ENCODE assay signal across 8 cellular contexts in the genomic region with DNA sequence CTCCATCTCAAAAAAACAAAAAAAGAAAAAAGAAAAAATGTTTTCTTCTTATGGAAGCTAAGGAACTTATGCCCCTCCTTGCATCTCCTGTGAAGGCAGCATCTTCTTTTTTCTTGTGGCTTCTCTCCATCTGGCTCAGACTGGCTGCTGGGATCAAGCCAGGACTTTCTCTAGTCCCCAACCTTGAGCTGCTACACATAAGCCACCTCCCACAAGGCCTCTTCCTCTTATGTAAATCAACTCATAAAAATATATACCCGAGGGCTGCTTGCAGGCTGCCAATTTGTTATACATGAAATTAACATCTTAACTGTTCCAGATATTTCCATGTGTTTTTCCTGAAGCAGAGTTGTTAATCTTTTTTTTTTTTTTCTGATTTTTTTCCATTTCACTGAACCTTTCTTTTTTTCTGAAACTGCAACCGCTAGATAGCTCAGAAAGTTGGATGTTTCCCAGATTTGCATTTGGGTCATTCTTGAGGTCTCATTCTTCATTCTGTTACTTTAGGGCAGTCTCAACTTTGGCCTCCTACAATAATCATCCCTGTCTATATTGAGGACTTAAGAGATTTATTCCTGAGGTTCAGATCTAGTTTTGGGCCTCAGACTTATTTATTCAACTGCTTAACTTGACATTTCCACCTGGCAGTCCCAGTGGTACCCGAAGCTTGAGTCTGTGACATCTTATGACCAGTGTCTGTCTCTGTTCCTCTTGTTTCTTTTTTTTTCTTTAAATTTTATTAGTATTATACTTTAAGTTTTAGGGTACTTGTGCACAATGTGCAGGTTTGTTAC. TPM values are rescaled to one million over a fixed set of nuclear protein-coding genes. Genes with fewer than 3 reads are reported as not detected.
DNase-seq lines count a peak whose midpoint lies in the region; ATAC-seq, FAIRE-seq and TF ChIP-seq lines count a peak whose summit lies in the region.

No MANE protein-coding gene starts in this region.

- intact Hi-C loops in pancreas (cut with DNase I) = no loop called here

- H3K27me3 Mint-ChIP-seq in GM23338 (ENCODE audit: insufficient read depth, low read depth, poor library complexity) = no peaks in the 10 kb centered on the region

- H3K9me3 Mint-ChIP-seq in GM23338 = no peaks in the 10 kb centered on the region; the same call in 2 of the 3 replicates

- H3K36me3 Mint-ChIP-seq in GM23338 (ENCODE audit: low read depth) = no peaks in the 10 kb centered on the region; the same call in 2 of the 3 replicates

- peak; percentile 65 for FAIRE-seq in pancreas (lab: Jason Lieb, UNC)

- no peaks in the 10 kb centered on the region; the same call in 1 of the 2 replicates for H4K20me1 ChIP-seq in GM23338 (replicated peaks; ENCODE audit: insufficient read depth)

- no peaks in the 10 kb centered on the region for H3K9me3 ChIP-seq in pancreas

- TF ChIP-seq CTCF in astrocyte of the spinal cord (IDR thresholded peaks at IDR 0.05; ENCODE audit: low read depth, low read length) = no peak
- no peak for TF ChIP-seq CTCF in pancreas (IDR thresholded peaks at IDR 0.05)
- no peak for TF ChIP-seq CTCF in GM23338 (conservative IDR thresholded peaks at IDR 0.05; ENCODE audit: low read depth in 2 of 2)

- H3K4me3 Mint-ChIP-seq in GM23338 = no peak overlapping the region

- H3K27me3 ChIP-seq in pancreas = no peaks in the 10 kb centered on the region
- no peaks in the 10 kb centered on the region for H3K27me3 ChIP-seq in GM23338 (ENCODE audit: insufficient read depth)

- peaks cover 78% of the 10 kb centered on the region for H3K79me2 ChIP-seq in GM23338 (replicated peaks; ENCODE audit: insufficient read depth)

- 20 to 24% methylated on average over 3 of the region's 3 CpGs for WGBS in pancreas, 2 donors

- in situ Hi-C loops in astrocyte of the spinal cord (cut with HindIII; ENCODE audit: low sequenced_read_pairs) = no loop called here

- H3K4me2 ChIP-seq in GM23338 = no peak overlapping the region

- H3K36me3 ChIP-seq in pancreas (no peaks in the 10 kb centered on the region), GM23338 (ENCODE audit: insufficient read depth) (no peaks in the 10 kb centered on the region)

- DNase-seq in AG08395 (ENCODE audit: low spot score) (peak; percentile 71), astrocyte of the spinal cord (ENCODE audit: low read depth, low spot score) (peak; percentile 81), pancreas (peak in 2 of 6 donors; percentile 37 to 54), GM23338 (ENCODE audit: low spot score) (no peak), AML-193 (lab: John Stamatoyannopoulos, UW) (no peak)
- DNase-seq in activated effector memory CD4-positive, alpha-beta T cell treated with Interleukin-2 at 50 U/mL for 16 hours = no peak

- no peaks in the 10 kb centered on the region for H3K9me2 ChIP-seq in GM23338 (ENCODE audit: insufficient read depth)

- ATAC-seq in GM19328 (IDR thresholded peaks at IDR 0.05; ENCODE audit: unreplicated experiment) (peak; percentile 66), HG03342 (IDR thresholded peaks at IDR 0.05; ENCODE audit: unreplicated experiment) (peak; percentile 85), pancreas (peak; percentile 49 to 89 (median 74)), GM23338 (no peak)

- H3K27ac ChIP-seq in pancreas = no peak overlapping the region
- no peak overlapping the region for H3K27ac ChIP-seq in GM23338 (ENCODE audit: low read depth)

- H3K4me1 Mint-ChIP-seq in GM23338 = peaks cover 35% of the 10 kb centered on the region

- H3F3A ChIP-seq in GM23338 (replicated peaks; ENCODE audit: low read depth) = 0 out of 2 replicates have a peak, but pooled peaks cover 6% of the 10 kb centered on the region

- H3K4me1 ChIP-seq in pancreas = peaks cover 3 to 5% (median 5%) of the 10 kb centered on the region in 3 donors
- peaks cover 30% of the 10 kb centered on the region for H3K4me1 ChIP-seq in GM23338 (ENCODE audit: insufficient read depth)

- H2AFZ ChIP-seq in GM23338 = no peak overlapping the region

- H3K27ac Mint-ChIP-seq in GM23338 = no peak overlapping the region

- H3K4me3 ChIP-seq in astrocyte of the spinal cord (ENCODE audit: low read depth, low read length) = no peak overlapping the region
- no peak overlapping the region for H3K4me3 ChIP-seq in pancreas
- no peak overlapping the region for H3K4me3 ChIP-seq in GM23338

TF ChIP-seq in GM23338, 12 proteins besides CTCF, POLR2A, EP300 and RAD21 (continues in another document):
- TF ChIP-seq JUNB (IDR thresholded peaks at IDR 0.05; ENCODE audit: unreplicated experiment) = no peak
- TF ChIP-seq, protein P1, sequence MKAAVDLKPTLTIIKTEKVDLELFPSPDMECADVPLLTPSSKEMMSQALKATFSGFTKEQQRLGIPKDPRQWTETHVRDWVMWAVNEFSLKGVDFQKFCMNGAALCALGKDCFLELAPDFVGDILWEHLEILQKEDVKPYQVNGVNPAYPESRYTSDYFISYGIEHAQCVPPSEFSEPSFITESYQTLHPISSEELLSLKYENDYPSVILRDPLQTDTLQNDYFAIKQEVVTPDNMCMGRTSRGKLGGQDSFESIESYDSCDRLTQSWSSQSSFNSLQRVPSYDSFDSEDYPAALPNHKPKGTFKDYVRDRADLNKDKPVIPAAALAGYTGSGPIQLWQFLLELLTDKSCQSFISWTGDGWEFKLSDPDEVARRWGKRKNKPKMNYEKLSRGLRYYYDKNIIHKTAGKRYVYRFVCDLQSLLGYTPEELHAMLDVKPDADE (IDR thresholded peaks at IDR 0.05) = no peak
- no peak for TF ChIP-seq STAT1 (IDR thresholded peaks at IDR 0.05; ENCODE audit: unreplicated experiment)
- no peak for TF ChIP-seq POLR2AphosphoS5 (IDR thresholded peaks at IDR 0.05; ENCODE audit: low read depth)
- TF ChIP-seq, protein P2, sequence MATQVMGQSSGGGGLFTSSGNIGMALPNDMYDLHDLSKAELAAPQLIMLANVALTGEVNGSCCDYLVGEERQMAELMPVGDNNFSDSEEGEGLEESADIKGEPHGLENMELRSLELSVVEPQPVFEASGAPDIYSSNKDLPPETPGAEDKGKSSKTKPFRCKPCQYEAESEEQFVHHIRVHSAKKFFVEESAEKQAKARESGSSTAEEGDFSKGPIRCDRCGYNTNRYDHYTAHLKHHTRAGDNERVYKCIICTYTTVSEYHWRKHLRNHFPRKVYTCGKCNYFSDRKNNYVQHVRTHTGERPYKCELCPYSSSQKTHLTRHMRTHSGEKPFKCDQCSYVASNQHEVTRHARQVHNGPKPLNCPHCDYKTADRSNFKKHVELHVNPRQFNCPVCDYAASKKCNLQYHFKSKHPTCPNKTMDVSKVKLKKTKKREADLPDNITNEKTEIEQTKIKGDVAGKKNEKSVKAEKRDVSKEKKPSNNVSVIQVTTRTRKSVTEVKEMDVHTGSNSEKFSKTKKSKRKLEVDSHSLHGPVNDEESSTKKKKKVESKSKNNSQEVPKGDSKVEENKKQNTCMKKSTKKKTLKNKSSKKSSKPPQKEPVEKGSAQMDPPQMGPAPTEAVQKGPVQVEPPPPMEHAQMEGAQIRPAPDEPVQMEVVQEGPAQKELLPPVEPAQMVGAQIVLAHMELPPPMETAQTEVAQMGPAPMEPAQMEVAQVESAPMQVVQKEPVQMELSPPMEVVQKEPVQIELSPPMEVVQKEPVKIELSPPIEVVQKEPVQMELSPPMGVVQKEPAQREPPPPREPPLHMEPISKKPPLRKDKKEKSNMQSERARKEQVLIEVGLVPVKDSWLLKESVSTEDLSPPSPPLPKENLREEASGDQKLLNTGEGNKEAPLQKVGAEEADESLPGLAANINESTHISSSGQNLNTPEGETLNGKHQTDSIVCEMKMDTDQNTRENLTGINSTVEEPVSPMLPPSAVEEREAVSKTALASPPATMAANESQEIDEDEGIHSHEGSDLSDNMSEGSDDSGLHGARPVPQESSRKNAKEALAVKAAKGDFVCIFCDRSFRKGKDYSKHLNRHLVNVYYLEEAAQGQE (IDR thresholded peaks at IDR 0.05; ENCODE audit: unreplicated experiment) = no peak
- TF ChIP-seq CREB1 (CRISPR knock-in tag; IDR thresholded peaks at IDR 0.05; ENCODE audit: low read depth) = no peak
- no peak for TF ChIP-seq ZNF331 (CRISPR knock-in tag; IDR thresholded peaks at IDR 0.05; ENCODE audit: low read depth)

RNA-seq across cellular contexts. Expression of a gene that starts 10.3 kb away (rescaled TPM):
- 10 to 100 TPM; 10.1 to 15.0 (median 12.5) TPM for total RNA-seq in pancreas
- polyA plus RNA-seq in pancreas = 1 to 10 TPM; 4.8 to 9.4 TPM
- 17.7 and 25.0 TPM in 2 replicates for total RNA-seq in GM23338 (2014; rRNA removed; shearing (Covaris generic))
- polyA plus RNA-seq in GM23338 (2016; fragmentation: Nextera tagmentation; extraction: Ambion mirVana) = 6.9 TPM in 2 replicates

RNA-seq across cellular contexts. Expression of a gene that starts 15.9 kb away (rescaled TPM):
- 10 to 100 TPM; 10.4 to 19.2 (median 17.2) TPM for total RNA-seq in pancreas
- polyA plus RNA-seq in pancreas (1 to 10 TPM; 3.4 to 5.6 TPM), GM23338 (2016; fragmentation: Nextera tagmentation; extraction: Ambion mirVana) (59.2 and 73.3 TPM in 2 replicates)
- 37.7 and 38.4 TPM in 2 replicates for total RNA-seq in GM23338 (2014; rRNA removed; shearing (Covaris generic))

Comparison
In these comparisons a context has a peak if more than half of its experiments do, and no peak if none do; other contexts are left out.
1. DNase-seq: peak in AG08395 (single experiment) and astrocyte of the spinal cord (single experiment); none in activated effector memory CD4-positive, alpha-beta T cell treated with Interleukin-2 at 50 U/mL for 16 hours (single experiment), GM23338 (single experiment) and AML-193 (0 of 2).